Comparison of ENCODE assay signal across 8 cellular contexts in the genomic region with DNA sequence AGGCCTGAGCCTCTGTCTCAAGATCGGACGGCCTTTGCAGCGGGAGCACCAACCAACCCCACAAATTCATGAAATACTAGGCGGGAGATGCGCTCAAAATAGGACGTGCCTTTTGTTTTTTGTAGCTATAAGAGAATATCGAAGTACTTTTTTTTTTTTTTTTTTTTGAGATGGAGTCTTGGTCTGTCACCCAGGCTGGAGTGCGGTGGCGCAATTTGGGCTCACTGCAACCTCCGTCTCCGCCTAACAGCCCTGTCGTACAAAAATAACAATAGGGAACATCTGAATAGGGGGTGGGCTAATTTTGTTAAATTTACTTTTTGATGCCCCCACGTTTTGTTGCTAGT. TPM values are rescaled to one million over a fixed set of nuclear protein-coding genes. Genes with fewer than 3 reads are reported as not detected.
DNase-seq lines count a peak whose midpoint lies in the region; ATAC-seq and TF ChIP-seq lines count a peak whose summit lies in the region.

No MANE protein-coding gene starts in this region.

- H3K4me3 Mint-ChIP-seq in CD14-positive monocyte (peak overlapping the region; percentile 83 to 94), T-cell (peak overlapping the region; percentile 75 to 82 (median 75))
- H3K4me3 Mint-ChIP-seq in stimulated activated naive CD8-positive, alpha-beta T cell treated with anti-CD3 and anti-CD28 coated beads, Interleukin-15, amount 100 ng/mL, for 72 hours, result peak overlapping the region; percentile 92 to 93

- no peak for TF ChIP-seq CTCF in CD14-positive monocyte (IDR thresholded peaks at IDR 0.05)

- no peaks in the 10 kb centered on the region for H3K27me3 ChIP-seq in right cardiac atrium (ENCODE audit: control insufficient read depth, insufficient read depth)

- no peaks in the 10 kb centered on the region for H3K9me3 ChIP-seq in right cardiac atrium (ENCODE audit: control insufficient read depth, low read length)

- CTCF ChIA-PET in T-cell (lab: Charles Lee), result interaction anchor here (0.6 to 0.7 kb wide), 4 partner anchors 47 to 95 kb away, joined by 5 to 10 read pairs (median 7); partner anchors contain the start of gene RIPK1 (in 1 of the 2)

- H3K4me3 ChIP-seq in right cardiac atrium (ENCODE audit: low read length), result peak overlapping the region; percentile 51

- H3K9me3 Mint-ChIP-seq in CD14-positive monocyte (peaks cover 0 to 10% (median 4%) of the 10 kb centered on the region in 7 donors), T-cell (no peaks in the 10 kb centered on the region)
- peaks cover 0 to 12% of the 10 kb centered on the region in 2 donors for H3K9me3 Mint-ChIP-seq in stimulated activated naive CD8-positive, alpha-beta T cell treated with anti-CD3 and anti-CD28 coated beads, Interleukin-15, amount 100 ng/mL, for 72 hours

- peaks cover 1 to 10% of the 10 kb centered on the region in 2 donors for H3K36me3 Mint-ChIP-seq in CD14-positive monocyte
- H3K36me3 Mint-ChIP-seq in T-cell, result no peaks in the 10 kb centered on the region

- intact Hi-C loops in CD14-positive monocyte (cut with micrococcal nuclease), result loop anchor here in 1 of 2 donors (5.0 kb wide), 1 partner anchor 46 kb away; the partner anchor contains the start of gene BPHL
- intact Hi-C loops in right cardiac atrium (cut with DNase I), result loop anchor here in 1 of 4 donors (5.0 kb wide), 1 partner anchor 69 kb away; no protein-coding TSS in a partner anchor

- H3K4me1 ChIP-seq in right cardiac atrium (ENCODE audit: control insufficient read depth, insufficient read depth, low read length), result no peaks in the 10 kb centered on the region

- POLR2A ChIA-PET in T-cell (lab: Charles Lee), result interaction anchor here (0.6 to 1.1 kb wide), 5 partner anchors 52 to 1602 kb away, joined by 3 to 8 read pairs (median 3); no protein-coding TSS in a partner anchor

- peak overlapping the region; percentile 34 to 92 (median 80) for H3K27ac Mint-ChIP-seq in CD14-positive monocyte
- peak overlapping the region; percentile 70 to 85 for H3K27ac Mint-ChIP-seq in T-cell
- peak overlapping the region; percentile 71 to 94 for H3K27ac Mint-ChIP-seq in stimulated activated naive CD8-positive, alpha-beta T cell treated with anti-CD3 and anti-CD28 coated beads, Interleukin-15, amount 100 ng/mL, for 72 hours

- DNase-seq in CD14-positive monocyte (ENCODE audit: low spot score) (no peak), T-cell (no peak), right cardiac atrium (peak in 1 of 3 donors; percentile 79), GOT3 (lab: John Stamatoyannopoulos, UW) (no peak), NCI-H146 treated with DMSO at 0.1 percent for 48 hours (lab: John Stamatoyannopoulos, UW; ENCODE audit: unreplicated experiment) (no peak)
- DNase-seq in stimulated activated naive CD8-positive, alpha-beta T cell treated with anti-CD3 and anti-CD28 coated beads, Interleukin-15, amount 100 ng/mL, for 72 hours, result no peak

- H3K4me1 Mint-ChIP-seq in CD14-positive monocyte (peaks cover 43% of the 10 kb centered on the region), T-cell (peaks cover 32 to 33% (median 32%) of the 10 kb centered on the region in 3 donors)
- peaks cover 37% of the 10 kb centered on the region for H3K4me1 Mint-ChIP-seq in stimulated activated naive CD8-positive, alpha-beta T cell treated with anti-CD3 and anti-CD28 coated beads, Interleukin-15, amount 100 ng/mL, for 72 hours

- H3K27me3 Mint-ChIP-seq in CD14-positive monocyte (ENCODE audit: low read depth in 3 of 3) (peaks cover 45 to 53% (median 49%) of the 10 kb centered on the region in 3 donors), T-cell (peaks cover 4 to 5% of the 10 kb centered on the region in 2 donors)
- peaks cover 19% of the 10 kb centered on the region for H3K27me3 Mint-ChIP-seq in stimulated activated naive CD8-positive, alpha-beta T cell treated with anti-CD3 and anti-CD28 coated beads, Interleukin-15, amount 100 ng/mL, for 72 hours

- H3K27ac ChIP-seq in right cardiac atrium (ENCODE audit: low read length), result peak overlapping the region; percentile 24

- ATAC-seq in GM21825 (IDR thresholded peaks at IDR 0.05; ENCODE audit: unreplicated experiment), result peak; percentile 6
- ATAC-seq in T-cell (replicated peaks in 1 of 4), result no peak
- ATAC-seq in right cardiac atrium, result no peak
- peak; percentile 4 for ATAC-seq in stimulated activated naive CD8-positive, alpha-beta T cell treated with anti-CD3 and anti-CD28 coated beads, Interleukin-15, amount 100 ng/mL, for 72 hours
- ATAC-seq in HG03439 (IDR thresholded peaks at IDR 0.05; ENCODE audit: unreplicated experiment), result no peak

- 13% methylated on average over 13 of the region's 13 CpGs for WGBS in right cardiac atrium

RNA-seq across cellular contexts. Expression of gene TUBB2A, which starts 5.9 kb away (rescaled TPM):
- 1 to 10 TPM; 2.4 to 4.2 TPM for polyA plus RNA-seq in CD14-positive monocyte
- total RNA-seq in T-cell, result 10 to 100 TPM in 2 of 5 donors, 1 to 10 TPM in 3; 4.5 to 34.7 (median 9.6) TPM
- 10 to 100 TPM; 24.3 to 30.1 (median 27.5) TPM for total RNA-seq in right cardiac atrium
- 43.1 TPM for polyA plus RNA-seq in right cardiac atrium

RNA-seq across cellular contexts. Expression of gene BPHL, which starts 44.7 kb away (rescaled TPM):
- polyA plus RNA-seq in CD14-positive monocyte (1 to 10 TPM; 5.9 to 7.8 TPM), right cardiac atrium (13.1 TPM)
- total RNA-seq in T-cell (10 to 100 TPM in 3 of 5 donors, 1 to 10 TPM in 2; 7.1 to 12.4 (median 11.0) TPM), right cardiac atrium (10 to 100 TPM in 2 of 4 donors, 1 to 10 TPM in 2; 9.3 to 11.4 (median 10.1) TPM)

Comparison
In these comparisons a context has a peak if more than half of its experiments do, and no peak if none do; other contexts are left out.
1. ATAC-seq: peak in GM21825 (single experiment) and stimulated activated naive CD8-positive, alpha-beta T cell treated with anti-CD3 and anti-CD28 coated beads, Interleukin-15, amount 100 ng/mL, for 72 hours (single experiment); none in T-cell (0 of 4), right cardiac atrium (0 of 2) and HG03439 (single experiment).
2. Peak in every context shown above with its lines, with median percentiles within 50 percentile points of each other: H3K27ac Mint-ChIP-seq and H3K4me3 Mint-ChIP-seq.